In genomic region chr1:69671363-69672010, GRCh38 we compare ENCODE assay signal across 14 cellular contexts.
DNase-seq lines count a peak whose midpoint lies in the region; ATAC-seq, FAIRE-seq and TF ChIP-seq lines count a peak whose summit lies in the region.
"Had no signal": no experiment of that assay in that cellular context is flagged by ENCODE, and none has a peak within 500 bp of the region (broad histone marks: within the 10 kb centered on the region; RNA-seq: fewer than 3 reads in every experiment).

No MANE protein-coding gene starts in this region.

- no peak overlapping the region for H3K9ac ChIP-seq in GM23248
- H3K9ac ChIP-seq in H1 (replicated peaks in 1 of 4; ENCODE audit: extremely low read depth in 1 of 4, low read depth in 3 of 4, low read length in 3 of 4): no peak overlapping the region

- H3K56ac ChIP-seq in H1 (replicated peaks; ENCODE audit: insufficient read length, low read depth, low read length): no peak overlapping the region

- no peaks in the 10 kb centered on the region for H3K36me3 Mint-ChIP-seq in endothelial cell (ENCODE audit: low read depth, unreplicated experiment)
- H3K36me3 Mint-ChIP-seq: CD14-positive monocyte had no signal

- no peak overlapping the region for H3K4me3 Mint-ChIP-seq in endothelial cell (ENCODE audit: unreplicated experiment)
- H3K4me3 Mint-ChIP-seq: activated T-helper 17 cell treated with anti-CD3 and anti-CD28 coated beads, Interleukin-2, amount 50 U/mL, for 72 hours; CD14-positive monocyte; stimulated activated naive CD8-positive, alpha-beta T cell treated with anti-CD3 and anti-CD28 coated beads, Interleukin-15, Interleukin-2, amounts not matched to agents 100 ng/mL and 50 ng/mL, for 24 hours had no signal

- no peaks in the 10 kb centered on the region for H3K27me3 Mint-ChIP-seq in endothelial cell (ENCODE audit: unreplicated experiment)
- H3K27me3 Mint-ChIP-seq: activated T-helper 17 cell treated with anti-CD3 and anti-CD28 coated beads, Interleukin-2, amount 50 U/mL, for 72 hours; stimulated activated naive CD8-positive, alpha-beta T cell treated with anti-CD3 and anti-CD28 coated beads, Interleukin-15, Interleukin-2, amounts not matched to agents 100 ng/mL and 50 ng/mL, for 24 hours had no signal

- H2BK12ac ChIP-seq in H1 (ENCODE audit: low read depth, low read length): no peak overlapping the region

- FAIRE-seq in H1 (lab: Jason Lieb, UNC): no peak
- FAIRE-seq: G401.6 had no signal

- no peaks in the 10 kb centered on the region for H3K27me3 ChIP-seq in GM23248 (replicated peaks; ENCODE audit: insufficient read depth)
- no peaks in the 10 kb centered on the region for H3K27me3 ChIP-seq in H1 (replicated peaks in 1 of 4; ENCODE audit: control insufficient read depth in 3 of 4, extremely low read depth in 1 of 4, insufficient read depth in 3 of 4, low read length in 3 of 4)
- H3K27me3 ChIP-seq in spleen (replicated peaks in 1 of 7): no peaks in the 10 kb centered on the region
- H3K27me3 ChIP-seq in aorta (ENCODE audit: control insufficient read depth in 1 of 2, insufficient read depth in 2 of 2, low read length in 1 of 2): no peaks in the 10 kb centered on the region

- POLR2A ChIA-PET in H1 (lab: Charles Lee; ENCODE audit: partially characterized antibody): no interaction called here

- no peak for TF ChIP-seq RAD21 in H1 (IDR thresholded peaks at IDR 0.05 in 1 of 2, conservative IDR thresholded peaks at IDR 0.05 in 1 of 2; ENCODE audit: low read depth in 2 of 2, low read length in 2 of 2)

- no peaks in the 10 kb centered on the region for H3K79me2 ChIP-seq in GM23248 (ENCODE audit: insufficient read depth)
- H3K79me2 ChIP-seq in H1 (ENCODE audit: control insufficient read depth in 1 of 2, insufficient read depth in 2 of 2, low read length in 2 of 2): no peaks in the 10 kb centered on the region

- in situ Hi-C loops in GM23248 (cut with MboI): no loop called here

- ATAC-seq in aorta (ENCODE audit: low FRiP score) (no peak), GM21619 (IDR thresholded peaks at IDR 0.05; ENCODE audit: unreplicated experiment) (no peak)
- ATAC-seq: activated T-helper 17 cell treated with anti-CD3 and anti-CD28 coated beads, Interleukin-2, amount 50 U/mL, for 72 hours had no signal

- H2BK15ac ChIP-seq in H1 (ENCODE audit: low read length): no peak overlapping the region

- H3K4me2 ChIP-seq in GM23248 (ENCODE audit: unreplicated experiment) (no peak overlapping the region), H1 (ENCODE audit: insufficient read depth in 1 of 2, low read depth in 2 of 2, low read length in 2 of 2) (no peak overlapping the region)

- no peaks in the 10 kb centered on the region for H3F3A ChIP-seq in GM23248 (ENCODE audit: insufficient read depth)

- peaks cover 2% of the 10 kb centered on the region; the same call in 1 of the 2 replicates for H3K23me2 ChIP-seq in H1 (ENCODE audit: low read depth, low read length)

- H3K9me3 ChIP-seq in GM23248 (ENCODE audit: low read depth) (no peaks in the 10 kb centered on the region), H1 (ENCODE audit: insufficient read depth in 2 of 2, low read depth in 1 of 2, low read length in 1 of 2) (no peaks in the 10 kb centered on the region), spleen (peaks cover 0 to 19% (median 12%) of the 10 kb centered on the region in 8 donors), aorta (ENCODE audit: control insufficient read depth, low read length) (no peaks in the 10 kb centered on the region)

- no peak overlapping the region for H2BK20ac ChIP-seq in H1 (ENCODE audit: low read length)

- DNase-seq in GM23248 (peak; percentile 22), NCI-H446 (lab: John Stamatoyannopoulos, UW) (peak; percentile 60 to 87), H1 (ENCODE audit: low read depth in 1 of 2, low spot score in 2 of 2) (no peak), spleen (peak; percentile 59), endothelial cell (ENCODE audit: low spot score) (no peak), aorta (no peak)
- DNase-seq: amniotic stem cell, MM.1S, NCI-H2171 treated with DMSO at 0.1 percent for 48 hours had no signal

- H3K14ac ChIP-seq in H1 (ENCODE audit: insufficient read length): no peak overlapping the region

- WGBS in GM23248 (ENCODE audit: low coverage in 1 of 2, low lambda C conversion rate in 2 of 2, missing lambda C conversion rate in 2 of 2), 2 experiments: 44 to 55% methylated on average over 7 of the region's 7 CpGs
- whole genome bisulfite sequencing in H1 (ENCODE audit: extremely low coverage in 1 of 2, insufficient coverage in 1 of 2, insufficient read length in 1 of 2, insufficient replicate concordance in 2 of 2, low coverage in 1 of 2, low lambda C conversion rate in 2 of 2, missing lambda C conversion rate in 1 of 2), 2 experiments: 96% methylated on average over 7 of the region's 7 CpGs; no CpG with 5 or more reads in 1 of the 2 experiments
- WGBS in spleen, 5 donors: 62 to 77% (median 73%) methylated on average over 7 of the region's 7 CpGs
- WGBS in aorta, 2 donors: 79 to 80% methylated on average over 7 of the region's 7 CpGs

- H4K5ac ChIP-seq in H1 (ENCODE audit: insufficient read length, low read depth, low read length): no peak overlapping the region

- no peak overlapping the region for H3K23ac ChIP-seq in H1 (ENCODE audit: insufficient read length)

- H2BK120ac ChIP-seq in H1 (replicated peaks; ENCODE audit: low read depth, low read length): no peak overlapping the region

- no peaks in the 10 kb centered on the region for H3K4me1 Mint-ChIP-seq in endothelial cell (ENCODE audit: unreplicated experiment)
- H3K4me1 Mint-ChIP-seq: activated T-helper 17 cell treated with anti-CD3 and anti-CD28 coated beads, Interleukin-2, amount 50 U/mL, for 72 hours; CD14-positive monocyte had no signal

- no peaks in the 10 kb centered on the region for H3K9me2 ChIP-seq in GM23248 (ENCODE audit: insufficient read depth)

- H3K4me3 ChIP-seq in GM23248 (no peak overlapping the region), H1 (ENCODE audit: extremely low read depth in 1 of 4, insufficient read depth in 2 of 4, low read depth in 3 of 4, low read length in 4 of 4) (no peak overlapping the region), spleen (no peak overlapping the region), aorta (ENCODE audit: low read length in 2 of 2) (no peak overlapping the region)

- H2AFZ ChIP-seq in GM23248 (no peak overlapping the region), H1 (ENCODE audit: low read length) (peak overlapping the region; percentile 3; the same call in 1 of the 2 replicates)

- H4K20me1 ChIP-seq in GM23248 (ENCODE audit: insufficient read depth): no peaks in the 10 kb centered on the region
- no peaks in the 10 kb centered on the region for H4K20me1 ChIP-seq in H1 (replicated peaks in 1 of 2; ENCODE audit: control insufficient read depth in 1 of 2, insufficient read depth in 2 of 2, low read length in 2 of 2)

- H2AK5ac ChIP-seq in H1 (ENCODE audit: low read depth, low read length): no peak overlapping the region

- TF ChIP-seq CTCF in H1 (IDR thresholded peaks at IDR 0.05; ENCODE audit: control extremely low read depth in 1 of 3, insufficient read depth in 1 of 3, low read depth in 1 of 3, low read length in 3 of 3) (no peak), spleen (IDR thresholded peaks at IDR 0.05 in 8 of 11, conservative IDR thresholded peaks at IDR 0.05 in 3 of 11) (no peak), endothelial cell (IDR thresholded peaks at IDR 0.05; ENCODE audit: unreplicated experiment) (no peak)

- H3K9me3 Mint-ChIP-seq in endothelial cell (ENCODE audit: unreplicated experiment): no peaks in the 10 kb centered on the region

- no peaks in the 10 kb centered on the region for H3K4me1 ChIP-seq in GM23248 (ENCODE audit: insufficient read depth)
- H3K4me1 ChIP-seq in H1 (replicated peaks in 1 of 4; ENCODE audit: control insufficient read depth in 3 of 4, insufficient read depth in 4 of 4, low read length in 3 of 4): no peaks in the 10 kb centered on the region
- no peaks in the 10 kb centered on the region for H3K4me1 ChIP-seq in spleen
- H3K4me1 ChIP-seq in aorta (ENCODE audit: control insufficient read depth in 1 of 2, insufficient read depth in 2 of 2, low read length in 2 of 2): no peaks in the 10 kb centered on the region

- TF ChIP-seq POLR2A in H1 (IDR thresholded peaks at IDR 0.05; ENCODE audit: control extremely low read depth in 1 of 2, low read depth in 2 of 2, low read length in 2 of 2) (no peak), spleen (IDR thresholded peaks at IDR 0.05) (no peak)

- H3K27ac ChIP-seq in GM23248 (no peak overlapping the region), H1 (ENCODE audit: low read depth, low read length) (no peak overlapping the region), spleen (no peak overlapping the region), aorta (ENCODE audit: low read depth in 1 of 2, low read length in 2 of 2) (no peak overlapping the region)

- no peak overlapping the region for H4K8ac ChIP-seq in H1 (ENCODE audit: extremely low read depth, insufficient read depth, low read length)

- no peak overlapping the region for H2BK5ac ChIP-seq in H1 (ENCODE audit: low read depth, low read length)

- intact Hi-C loops in spleen (cut with DNase I; ENCODE audit: low total_unique reads) (no loop called here), aorta (cut with DNase I) (no loop called here)

- H3K27ac Mint-ChIP-seq in endothelial cell (ENCODE audit: unreplicated experiment): no peak overlapping the region
- H3K27ac Mint-ChIP-seq: activated T-helper 17 cell treated with anti-CD3 and anti-CD28 coated beads, Interleukin-2, amount 50 U/mL, for 72 hours; CD14-positive monocyte; stimulated activated naive CD8-positive, alpha-beta T cell treated with anti-CD3 and anti-CD28 coated beads, Interleukin-15, Interleukin-2, amounts not matched to agents 100 ng/mL and 50 ng/mL, for 24 hours had no signal

- H4K91ac ChIP-seq in H1 (replicated peaks; ENCODE audit: insufficient read length, low read length): no peak overlapping the region

- H3K4ac ChIP-seq in H1 (replicated peaks; ENCODE audit: insufficient read length, low read depth, low read length): no peak overlapping the region

- H3K79me1 ChIP-seq in H1 (ENCODE audit: low read depth, low read length): no peaks in the 10 kb centered on the region

- no peaks in the 10 kb centered on the region for H3K36me3 ChIP-seq in GM23248 (ENCODE audit: low read depth)
- no peaks in the 10 kb centered on the region for H3K36me3 ChIP-seq in H1 (ENCODE audit: control insufficient read depth in 2 of 4, insufficient read depth in 4 of 4, low read length in 3 of 4)
- no peaks in the 10 kb centered on the region for H3K36me3 ChIP-seq in spleen
- no peaks in the 10 kb centered on the region for H3K36me3 ChIP-seq in aorta (ENCODE audit: control insufficient read depth in 1 of 2, insufficient read depth in 2 of 2, low read length in 1 of 2)

- H3K18ac ChIP-seq in H1 (ENCODE audit: extremely low read depth, low read length): no peak overlapping the region; the same call in 1 of the 2 replicates

- CTCF ChIA-PET in H1 (lab: Charles Lee; ENCODE audit: partially characterized antibody): no interaction called here

- TF ChIP-seq EP300 in H1 (IDR thresholded peaks at IDR 0.05; ENCODE audit: borderline replicate concordance in 1 of 2, low read depth in 2 of 2, low read length in 2 of 2): no peak

TF ChIP-seq in H1, 55 proteins besides CTCF, POLR2A, EP300 and RAD21 (continues in another document):
- TF ChIP-seq MAX (IDR thresholded peaks at IDR 0.05): 0 out of 2 replicates have a peak, but pooled peaks have one; percentile 15

Comparison
In these comparisons a context has a peak if more than half of its experiments do, and no peak if none do; other contexts are left out.
1. DNase-seq: peak in GM23248 (single experiment), NCI-H446 (2 of 2) and spleen (single experiment); none in H1 (0 of 2), endothelial cell (single experiment) and aorta (0 of 2).